18 cellular contexts compared by ENCODE assay signal in genomic region chr2:239498576-239498975, GRCh38.
"Had no signal": no experiment of that assay in that cellular context is flagged by ENCODE, and none has a peak within 500 bp of the region (broad histone marks: within the 10 kb centered on the region; RNA-seq: fewer than 3 reads in every experiment).

No MANE protein-coding gene starts in this region.

- H3K9me3 ChIP-seq: body of pancreas, spleen, tibial artery had no signal

- H3K27ac Mint-ChIP-seq: activated CD4-positive, alpha-beta memory T cell treated with anti-CD3 and anti-CD28 coated beads, Interleukin-2, amount 10 ng/mL, durations not matched to agents 7 days and 5 days; activated CD4-positive, alpha-beta T cell treated with anti-CD3 and anti-CD28 coated beads, Interleukin-2, amount 10 ng/mL, durations not matched to agents 24 days and 14 days; activated naive CD4-positive, alpha-beta T cell treated with anti-CD3 and anti-CD28 coated beads for 36 hours; activated naive CD8-positive, alpha-beta T cell treated with anti-CD3 and anti-CD28 coated beads, Interleukin-2, amount 10 ng/mL, durations not matched to agents 7 days and 5 days; activated T-cell treated with anti-CD3 and anti-CD28 coated beads, Interleukin-2, amount 50 U/mL, for 72 hours; T-cell had no signal

- H3K36me3 ChIP-seq: spleen, tibial artery had no signal

- H3K36me3 Mint-ChIP-seq: activated naive CD8-positive, alpha-beta T cell treated with anti-CD3 and anti-CD28 coated beads, Interleukin-2, amount 10 ng/mL, durations not matched to agents 7 days and 5 days; T-cell had no signal

- H3K4me3 Mint-ChIP-seq: activated CD4-positive, alpha-beta memory T cell treated with anti-CD3 and anti-CD28 coated beads, Interleukin-2, amount 10 ng/mL, durations not matched to agents 7 days and 5 days; activated CD4-positive, alpha-beta T cell treated with anti-CD3 and anti-CD28 coated beads, Interleukin-2, amount 10 ng/mL, durations not matched to agents 24 days and 14 days; activated naive CD4-positive, alpha-beta T cell treated with anti-CD3 and anti-CD28 coated beads for 36 hours; activated naive CD8-positive, alpha-beta T cell treated with anti-CD3 and anti-CD28 coated beads, Interleukin-2, amount 10 ng/mL, durations not matched to agents 7 days and 5 days; activated T-cell treated with anti-CD3 and anti-CD28 coated beads, Interleukin-2, amount 50 U/mL, for 72 hours; neural crest cell; T-cell had no signal

- H3K4me3 ChIP-seq: body of pancreas, lung, spleen, tibial artery had no signal

- ATAC-seq: activated CD4-positive, CD25-positive, alpha-beta regulatory T cell treated with anti-CD3 and anti-CD28 coated beads, Interleukin-2, amount 50 U/mL, for 24 hours; activated T-cell treated with anti-CD3 and anti-CD28 coated beads, Interleukin-2, amount 50 U/mL, for 72 hours; left lobe of liver; stimulated activated naive CD8-positive, alpha-beta T cell treated with anti-CD3 and anti-CD28 coated beads, Interleukin-15, Interleukin-2, amounts not matched to agents 100 U/mL and 50 U/mL, for 24 hours; T-cell had no signal

- H3K27me3 ChIP-seq: body of pancreas had no signal

- DNase-seq: activated CD4-positive, alpha-beta memory T cell treated with anti-CD3 and anti-CD28 coated beads, Interleukin-2, amount 10 ng/mL, durations not matched to agents 7 days and 5 days; activated CD4-positive, alpha-beta T cell treated with anti-CD3 and anti-CD28 coated beads, Interleukin-2, amount 10 ng/mL, durations not matched to agents 24 days and 14 days; activated effector memory CD4-positive, alpha-beta T cell treated with Interleukin-2 at 50 U/mL for 16 hours; activated naive CD4-positive, alpha-beta T cell treated with anti-CD3 and anti-CD28 coated beads for 36 hours; activated naive CD8-positive, alpha-beta T cell treated with anti-CD3 and anti-CD28 coated beads, Interleukin-2, amount 10 ng/mL, durations not matched to agents 7 days and 5 days; activated T-cell treated with anti-CD3 and anti-CD28 coated beads, Interleukin-2, amount 50 U/mL, for 72 hours; naive B cell; spleen; stimulated activated CD4-positive, alpha-beta T cell treated with anti-CD3 and anti-CD28 coated beads, Interleukin-4, amount 100 ng/mL, for 1 hour; stimulated activated naive CD8-positive, alpha-beta T cell treated with anti-CD3 and anti-CD28 coated beads, Interleukin-15, Interleukin-2, amounts not matched to agents 100 U/mL and 50 U/mL, for 24 hours; substantia nigra; T-cell had no signal

- H3K9me3 Mint-ChIP-seq: activated CD4-positive, alpha-beta memory T cell treated with anti-CD3 and anti-CD28 coated beads, Interleukin-2, amount 10 ng/mL, durations not matched to agents 7 days and 5 days; activated CD4-positive, alpha-beta T cell treated with anti-CD3 and anti-CD28 coated beads, Interleukin-2, amount 10 ng/mL, durations not matched to agents 24 days and 14 days; activated naive CD4-positive, alpha-beta T cell treated with anti-CD3 and anti-CD28 coated beads for 36 hours; activated naive CD8-positive, alpha-beta T cell treated with anti-CD3 and anti-CD28 coated beads, Interleukin-2, amount 10 ng/mL, durations not matched to agents 7 days and 5 days; neural crest cell; T-cell had no signal

- H3K4me1 ChIP-seq: body of pancreas had no signal

- H3K4me1 Mint-ChIP-seq: activated CD4-positive, alpha-beta memory T cell treated with anti-CD3 and anti-CD28 coated beads, Interleukin-2, amount 10 ng/mL, durations not matched to agents 7 days and 5 days; activated CD4-positive, alpha-beta T cell treated with anti-CD3 and anti-CD28 coated beads, Interleukin-2, amount 10 ng/mL, durations not matched to agents 24 days and 14 days; activated naive CD8-positive, alpha-beta T cell treated with anti-CD3 and anti-CD28 coated beads, Interleukin-2, amount 10 ng/mL, durations not matched to agents 7 days and 5 days; naive B cell; T-cell had no signal

- H3K27ac ChIP-seq: body of pancreas, tibial artery had no signal
